Comparison of ENCODE assay signal across 12 cellular contexts in the genomic region with DNA sequence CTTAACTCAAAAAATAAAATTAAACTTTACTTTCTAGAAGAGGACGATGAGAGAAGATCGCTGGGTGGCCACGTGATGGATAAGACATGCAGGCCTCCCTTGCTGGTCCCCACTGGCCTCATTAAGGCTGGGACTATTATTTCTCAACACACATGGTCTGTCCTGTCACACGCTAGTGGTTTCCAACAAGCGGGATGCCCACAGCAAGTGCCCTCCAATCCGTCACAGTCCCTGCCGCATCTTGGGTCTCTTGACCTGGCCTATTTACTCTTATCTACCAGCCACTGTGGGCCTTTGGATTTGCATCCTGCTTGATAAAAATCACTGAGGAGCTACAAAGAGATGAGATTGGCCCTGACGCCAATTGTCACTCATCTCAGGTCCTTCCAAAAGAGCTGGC. TPM values are rescaled to one million over a fixed set of nuclear protein-coding genes. Genes with fewer than 3 reads are reported as not detected.
DNase-seq lines count a peak whose midpoint lies in the region; ATAC-seq and TF ChIP-seq lines count a peak whose summit lies in the region.
"Had no signal": no experiment of that assay in that cellular context is flagged by ENCODE, and none has a peak within 500 bp of the region (broad histone marks: within the 10 kb centered on the region; RNA-seq: fewer than 3 reads in every experiment).

No MANE protein-coding gene starts in this region.

- TF ChIP-seq CTCF in ascending aorta (IDR thresholded peaks at IDR 0.05) (no peak), tibial artery (IDR thresholded peaks at IDR 0.05) (no peak)

- H3K4me1 Mint-ChIP-seq in activated naive CD4-positive, alpha-beta T cell treated with anti-CD3 and anti-CD28 coated beads, Interleukin-2, amount 50 U/mL, for 24 hours: peaks cover 90% of the 10 kb centered on the region
- H3K4me1 Mint-ChIP-seq in naive B cell: peaks cover 74 to 93% (median 90%) of the 10 kb centered on the region in 3 donors

- H3K36me3 ChIP-seq in ascending aorta (no peaks in the 10 kb centered on the region), tibial artery (no peaks in the 10 kb centered on the region)
- H3K36me3 ChIP-seq: neural progenitor cell had no signal

- H3K4me3 Mint-ChIP-seq in activated naive CD4-positive, alpha-beta T cell treated with anti-CD3 and anti-CD28 coated beads, Interleukin-2, amount 50 U/mL, for 24 hours: peak overlapping the region; percentile 27
- peak overlapping the region in 6 of 8 donors; percentile 26 to 84 (median 68) for H3K4me3 Mint-ChIP-seq in naive B cell
- H3K4me3 Mint-ChIP-seq: neural progenitor cell had no signal

- H3K9me3 ChIP-seq in ascending aorta (no peaks in the 10 kb centered on the region), tibial artery (no peaks in the 10 kb centered on the region)

- peaks cover 5% of the 10 kb centered on the region for H3K36me3 Mint-ChIP-seq in activated naive CD4-positive, alpha-beta T cell treated with anti-CD3 and anti-CD28 coated beads, Interleukin-2, amount 50 U/mL, for 24 hours
- H3K36me3 Mint-ChIP-seq in naive B cell: peaks cover 0 to 7% of the 10 kb centered on the region in 2 donors

- H3K27ac ChIP-seq in ascending aorta (peak overlapping the region; percentile 89 to 93), tibial artery (peak overlapping the region; percentile 69 to 89)
- H3K27ac ChIP-seq: neural progenitor cell had no signal

- H3K4me3 ChIP-seq in ascending aorta (no peak overlapping the region), tibial artery (no peak overlapping the region)
- H3K4me3 ChIP-seq: neural progenitor cell had no signal

- H3K9me3 Mint-ChIP-seq in activated naive CD4-positive, alpha-beta T cell treated with anti-CD3 and anti-CD28 coated beads, Interleukin-2, amount 50 U/mL, for 24 hours: no peaks in the 10 kb centered on the region
- H3K9me3 Mint-ChIP-seq in naive B cell: no peaks in the 10 kb centered on the region
- H3K9me3 Mint-ChIP-seq: neural progenitor cell had no signal

- no peak for DNase-seq in activated naive CD4-positive, alpha-beta T cell treated with Interleukin-2 at 50 U/mL for 16 hours
- no peak for DNase-seq in ascending aorta (ENCODE audit: low spot score in 2 of 2)
- no peak for DNase-seq in naive B cell
- no peak for DNase-seq in tibial artery
- no peak for DNase-seq in NCI-H446 treated with DMSO at 0.1 percent for 48 hours (lab: John Stamatoyannopoulos, UW)
- no peak for DNase-seq in AG20443 (ENCODE audit: low spot score)
- DNase-seq in NCI-H2227 (lab: John Stamatoyannopoulos, UW; ENCODE audit: unreplicated experiment): no peak
- DNase-seq: effector CD8-positive, alpha-beta T cell; NCI-H1930 had no signal

- H3K27ac Mint-ChIP-seq in activated naive CD4-positive, alpha-beta T cell treated with anti-CD3 and anti-CD28 coated beads, Interleukin-2, amount 50 U/mL, for 24 hours: peak overlapping the region; percentile 99
- peak overlapping the region in 3 of 6 donors; percentile 79 to 88 (median 85) for H3K27ac Mint-ChIP-seq in naive B cell
- H3K27ac Mint-ChIP-seq: neural progenitor cell had no signal

- intact Hi-C loops in ascending aorta (cut with DNase I) (loop anchor here (2.0 kb wide), 1 partner anchor 29 kb away; a partner anchor contains a TSS), tibial artery (cut with DNase I; ENCODE audit: low total_unique reads) (no loop called here)

- H3K27me3 ChIP-seq in ascending aorta (no peaks in the 10 kb centered on the region), tibial artery (no peaks in the 10 kb centered on the region)
- H3K27me3 ChIP-seq: neural progenitor cell had no signal

- no peaks in the 10 kb centered on the region for H3K27me3 Mint-ChIP-seq in activated naive CD4-positive, alpha-beta T cell treated with anti-CD3 and anti-CD28 coated beads, Interleukin-2, amount 50 U/mL, for 24 hours
- no peaks in the 10 kb centered on the region for H3K27me3 Mint-ChIP-seq in naive B cell

- H3K4me1 ChIP-seq in ascending aorta: peaks cover 44 to 90% of the 10 kb centered on the region in 2 donors
- H3K4me1 ChIP-seq in tibial artery: peaks cover 13 to 98% (median 87%) of the 10 kb centered on the region in 4 donors

- no peak for ATAC-seq in naive B cell (ENCODE audit: low read depth in 2 of 2)
- ATAC-seq: HepG2 had no signal

RNA-seq across cellular contexts. Expression of a gene that starts 30.0 kb away (rescaled TPM):
- total RNA-seq in ascending aorta: 102 TPM
- 100 to 1,000 TPM; 328 to 445 (median 382) TPM for polyA plus RNA-seq in naive B cell (ENCODE audit: low read depth in 6 of 6)
